12 cellular contexts compared by ENCODE assay signal in genomic region chr9:130110166-130110565, GRCh38. TPM values are rescaled to one million over a fixed set of nuclear protein-coding genes. Genes with fewer than 3 reads are reported as not detected.
DNase-seq lines count a peak whose midpoint lies in the region; ATAC-seq and TF ChIP-seq lines count a peak whose summit lies in the region.
"Had no signal": no experiment of that assay in that cellular context is flagged by ENCODE, and none has a peak within 500 bp of the region (broad histone marks: within the 10 kb centered on the region; RNA-seq: fewer than 3 reads in every experiment).

No MANE protein-coding gene starts in this region.

- H3K36me3 ChIP-seq in effector memory CD4-positive, alpha-beta T cell (ENCODE audit: control insufficient read depth, insufficient read depth, low read length): peaks cover 40% of the 10 kb centered on the region

- H3K27ac ChIP-seq in AG04450 (ENCODE audit: low read depth, low read length): peak overlapping the region; percentile 39
- H3K27ac ChIP-seq in effector memory CD4-positive, alpha-beta T cell (ENCODE audit: insufficient read depth, low read length, poor library complexity, severe bottlenecking): no peak overlapping the region
- H3K27ac ChIP-seq: upper lobe of left lung had no signal

- no peaks in the 10 kb centered on the region for H3K27me3 ChIP-seq in AG04450 (ENCODE audit: control insufficient read depth, insufficient read depth, low read length)
- H3K27me3 ChIP-seq in effector memory CD4-positive, alpha-beta T cell (replicated peaks; ENCODE audit: control insufficient read depth, insufficient read depth, low read length, poor library complexity, severe bottlenecking): no peaks in the 10 kb centered on the region
- H3K27me3 ChIP-seq: upper lobe of left lung had no signal

- H3K27me3 Mint-ChIP-seq in activated CD4-positive, alpha-beta memory T cell treated with anti-CD3 and anti-CD28 coated beads, Interleukin-2, amount 10 ng/mL, durations not matched to agents 7 days and 5 days: no peaks in the 10 kb centered on the region

- ATAC-seq in HG02571 (IDR thresholded peaks at IDR 0.05; ENCODE audit: unreplicated experiment) (no peak), Right ventricle myocardium inferior (no peak)

- H3K36me3 Mint-ChIP-seq in activated CD4-positive, alpha-beta memory T cell treated with anti-CD3 and anti-CD28 coated beads, Interleukin-2, amount 10 ng/mL, durations not matched to agents 7 days and 5 days (ENCODE audit: low read depth): peaks cover 44% of the 10 kb centered on the region

- TF ChIP-seq CTCF in AG04450 (IDR thresholded peaks at IDR 0.05; ENCODE audit: low read depth, low read length): 0 out of 2 replicates have a peak, but pooled peaks have one; percentile 7

- H3K4me1 Mint-ChIP-seq in activated CD4-positive, alpha-beta memory T cell treated with anti-CD3 and anti-CD28 coated beads, Interleukin-2, amount 10 ng/mL, durations not matched to agents 7 days and 5 days: peaks cover 38% of the 10 kb centered on the region

- H3K9me3 Mint-ChIP-seq in activated CD4-positive, alpha-beta memory T cell treated with anti-CD3 and anti-CD28 coated beads, Interleukin-2, amount 10 ng/mL, durations not matched to agents 7 days and 5 days: no peaks in the 10 kb centered on the region

- H3K9me3 ChIP-seq in AG04450 (ENCODE audit: control insufficient read depth, insufficient read depth, low read length): no peaks in the 10 kb centered on the region
- no peaks in the 10 kb centered on the region for H3K9me3 ChIP-seq in effector memory CD4-positive, alpha-beta T cell (ENCODE audit: control insufficient read depth, low read length)
- H3K9me3 ChIP-seq: HAP-1, upper lobe of left lung had no signal

- DNase-seq in AG04450 (ENCODE audit: low read depth, low spot score) (no peak), G401 (ENCODE audit: low spot score) (peak; percentile 77), left kidney (ENCODE audit: low read depth, low spot score) (peak; percentile 54), Right ventricle myocardium inferior (ENCODE audit: missing footprints) (no peak)
- DNase-seq in activated CD4-positive, alpha-beta memory T cell treated with anti-CD3 and anti-CD28 coated beads, Interleukin-2, amount 10 ng/mL, durations not matched to agents 7 days and 5 days: peak; percentile 25
- no peak for DNase-seq in stimulated activated CD4-positive, alpha-beta T cell treated with anti-CD3 and anti-CD28 coated beads, Interleukin-15, amount 100 ng/mL, for 24 hours
- DNase-seq in effector memory CD4-positive, alpha-beta T cell: no peak
- DNase-seq: kidney glomerular epithelial cell, NCI-H1092 treated with DMSO at 0.1 percent for 48 hours, upper lobe of left lung had no signal

- POLR2A ChIA-PET in AG04450 (lab: Yijun Ruan, JAX): no interaction called here
- POLR2A ChIA-PET in activated CD4-positive, alpha-beta memory T cell treated with anti-CD3 and anti-CD28 coated beads, Interleukin-2, amount 10 ng/mL, durations not matched to agents 7 days and 5 days (lab: Charles Lee): interaction anchor here (2.0 kb wide), 1 partner anchor 18 kb away, joined by 8 read pairs; no protein-coding TSS in a partner anchor

- CTCF ChIA-PET in AG04450 (lab: Charles Lee): interaction anchor here (5.2 kb wide), 1 partner anchor 129 kb away, joined by 112 read pairs; no protein-coding TSS in a partner anchor
- CTCF ChIA-PET in activated CD4-positive, alpha-beta memory T cell treated with anti-CD3 and anti-CD28 coated beads, Interleukin-2, amount 10 ng/mL, durations not matched to agents 7 days and 5 days (lab: Charles Lee): interaction anchor here (7.6 kb wide), 1 partner anchor 132 kb away, joined by 75 read pairs; no protein-coding TSS in a partner anchor

- H3K27ac Mint-ChIP-seq in activated CD4-positive, alpha-beta memory T cell treated with anti-CD3 and anti-CD28 coated beads, Interleukin-2, amount 10 ng/mL, durations not matched to agents 7 days and 5 days: no peak overlapping the region

- in situ Hi-C loops in G401 (cut with HindIII; ENCODE audit: low sequenced_read_pairs): no loop called here

- no peak overlapping the region for H3K4me3 Mint-ChIP-seq in activated CD4-positive, alpha-beta memory T cell treated with anti-CD3 and anti-CD28 coated beads, Interleukin-2, amount 10 ng/mL, durations not matched to agents 7 days and 5 days

- H3K4me1 ChIP-seq in effector memory CD4-positive, alpha-beta T cell (ENCODE audit: control insufficient read depth, insufficient read depth, low read length, poor library complexity, severe bottlenecking): peaks cover 3% of the 10 kb centered on the region
- H3K4me1 ChIP-seq: HAP-1, upper lobe of left lung had no signal

- H3K4me3 ChIP-seq in AG04450 (ENCODE audit: low read depth, low read length): no peak overlapping the region
- H3K4me3 ChIP-seq in effector memory CD4-positive, alpha-beta T cell (ENCODE audit: insufficient read depth, low read depth, low read length, poor library complexity, severe bottlenecking): no peak overlapping the region
- H3K4me3 ChIP-seq: HAP-1, upper lobe of left lung had no signal

- intact Hi-C loops in Right ventricle myocardium inferior (cut with DNase I): no loop called here

RNA-seq across cellular contexts. Expression of gene GPR107, which starts 56.5 kb away (rescaled TPM):
- polyA plus RNA-seq in AG04450 (2011; rRNA removed): 39.3 and 45.1 TPM in 2 replicates
- 32.8 and 40.5 TPM in 2 replicates for polyA minus RNA-seq in AG04450 (2011; rRNA and poly(A)+ RNA removed)
- total RNA-seq in G401 (2014; rRNA removed; shearing (Covaris generic)): 8.6 and 9.7 TPM in 2 replicates
- total RNA-seq in activated CD4-positive, alpha-beta memory T cell treated with anti-CD3 and anti-CD28 coated beads, Interleukin-2, amount 10 ng/mL, durations not matched to agents 7 days and 5 days: 10 to 100 TPM; 25.1 to 26.3 TPM
- total RNA-seq in Right ventricle myocardium inferior: 21.8 TPM

Comparison
In these comparisons a context has a peak if more than half of its experiments do, and no peak if none do; other contexts are left out.
1. DNase-seq: peak in G401 (single experiment), activated CD4-positive, alpha-beta memory T cell treated with anti-CD3 and anti-CD28 coated beads, Interleukin-2, amount 10 ng/mL, durations not matched to agents 7 days and 5 days (single experiment) and left kidney (single experiment); none in AG04450 (single experiment), stimulated activated CD4-positive, alpha-beta T cell treated with anti-CD3 and anti-CD28 coated beads, Interleukin-15, amount 100 ng/mL, for 24 hours (single experiment), Right ventricle myocardium inferior (single experiment) and effector memory CD4-positive, alpha-beta T cell (0 of 3).